Comparison of ENCODE assay signal across 1 cellular context in the genomic region with DNA sequence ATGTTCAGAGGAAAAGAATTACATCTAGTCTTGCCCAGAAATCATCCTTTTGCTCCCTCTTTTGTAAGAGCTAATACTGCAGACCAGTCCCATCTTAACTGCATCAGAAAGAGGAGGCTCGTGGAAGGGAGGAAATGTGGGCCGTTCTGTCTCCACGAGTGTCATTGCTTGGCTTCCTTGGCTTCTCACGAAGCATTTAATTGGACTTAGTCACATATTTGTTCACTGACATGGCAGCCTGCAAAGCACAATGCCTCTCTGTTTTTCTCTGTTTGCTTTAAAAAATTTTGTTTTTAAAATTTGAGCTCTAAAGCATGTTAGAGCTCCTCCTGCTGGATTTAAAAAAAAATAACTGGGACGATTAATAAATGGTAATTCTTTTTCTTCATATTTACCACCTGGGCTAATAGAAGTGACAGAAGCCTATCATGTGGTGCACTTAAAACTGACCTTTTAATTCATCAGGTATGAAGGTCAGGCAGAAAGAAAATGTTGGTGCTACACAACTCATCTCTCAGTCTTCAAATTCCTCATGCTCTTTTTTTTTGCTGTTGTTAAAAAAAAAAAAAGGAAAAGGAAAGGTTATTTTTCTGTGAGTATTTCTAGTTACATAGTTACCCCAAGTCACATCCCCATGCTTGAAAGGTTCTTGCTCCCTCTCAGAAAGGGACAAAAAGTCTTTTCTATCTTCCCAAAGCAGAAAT.
TF ChIP-seq lines count a peak whose summit lies in the region.

No MANE protein-coding gene starts in this region.

TF ChIP-seq in HepG2, 621 proteins besides CTCF, POLR2A, EP300 and RAD21 (continued from another document and continues in another):
- TF ChIP-seq ZFYVE20 (CRISPR knock-in tag; IDR thresholded peaks at IDR 0.05; ENCODE audit: borderline replicate concordance, low read depth) = no peak
- TF ChIP-seq ZNF30 (CRISPR knock-in tag; IDR thresholded peaks at IDR 0.05) = no peak
- TF ChIP-seq GTF2F1 (IDR thresholded peaks at IDR 0.05; ENCODE audit: low read length) = no peak
- TF ChIP-seq ZNF44 (CRISPR knock-in tag; IDR thresholded peaks at IDR 0.05) = no peak
- TF ChIP-seq ETV6 (CRISPR knock-in tag; conservative IDR thresholded peaks at IDR 0.05) = no peak
- TF ChIP-seq, protein P1, sequence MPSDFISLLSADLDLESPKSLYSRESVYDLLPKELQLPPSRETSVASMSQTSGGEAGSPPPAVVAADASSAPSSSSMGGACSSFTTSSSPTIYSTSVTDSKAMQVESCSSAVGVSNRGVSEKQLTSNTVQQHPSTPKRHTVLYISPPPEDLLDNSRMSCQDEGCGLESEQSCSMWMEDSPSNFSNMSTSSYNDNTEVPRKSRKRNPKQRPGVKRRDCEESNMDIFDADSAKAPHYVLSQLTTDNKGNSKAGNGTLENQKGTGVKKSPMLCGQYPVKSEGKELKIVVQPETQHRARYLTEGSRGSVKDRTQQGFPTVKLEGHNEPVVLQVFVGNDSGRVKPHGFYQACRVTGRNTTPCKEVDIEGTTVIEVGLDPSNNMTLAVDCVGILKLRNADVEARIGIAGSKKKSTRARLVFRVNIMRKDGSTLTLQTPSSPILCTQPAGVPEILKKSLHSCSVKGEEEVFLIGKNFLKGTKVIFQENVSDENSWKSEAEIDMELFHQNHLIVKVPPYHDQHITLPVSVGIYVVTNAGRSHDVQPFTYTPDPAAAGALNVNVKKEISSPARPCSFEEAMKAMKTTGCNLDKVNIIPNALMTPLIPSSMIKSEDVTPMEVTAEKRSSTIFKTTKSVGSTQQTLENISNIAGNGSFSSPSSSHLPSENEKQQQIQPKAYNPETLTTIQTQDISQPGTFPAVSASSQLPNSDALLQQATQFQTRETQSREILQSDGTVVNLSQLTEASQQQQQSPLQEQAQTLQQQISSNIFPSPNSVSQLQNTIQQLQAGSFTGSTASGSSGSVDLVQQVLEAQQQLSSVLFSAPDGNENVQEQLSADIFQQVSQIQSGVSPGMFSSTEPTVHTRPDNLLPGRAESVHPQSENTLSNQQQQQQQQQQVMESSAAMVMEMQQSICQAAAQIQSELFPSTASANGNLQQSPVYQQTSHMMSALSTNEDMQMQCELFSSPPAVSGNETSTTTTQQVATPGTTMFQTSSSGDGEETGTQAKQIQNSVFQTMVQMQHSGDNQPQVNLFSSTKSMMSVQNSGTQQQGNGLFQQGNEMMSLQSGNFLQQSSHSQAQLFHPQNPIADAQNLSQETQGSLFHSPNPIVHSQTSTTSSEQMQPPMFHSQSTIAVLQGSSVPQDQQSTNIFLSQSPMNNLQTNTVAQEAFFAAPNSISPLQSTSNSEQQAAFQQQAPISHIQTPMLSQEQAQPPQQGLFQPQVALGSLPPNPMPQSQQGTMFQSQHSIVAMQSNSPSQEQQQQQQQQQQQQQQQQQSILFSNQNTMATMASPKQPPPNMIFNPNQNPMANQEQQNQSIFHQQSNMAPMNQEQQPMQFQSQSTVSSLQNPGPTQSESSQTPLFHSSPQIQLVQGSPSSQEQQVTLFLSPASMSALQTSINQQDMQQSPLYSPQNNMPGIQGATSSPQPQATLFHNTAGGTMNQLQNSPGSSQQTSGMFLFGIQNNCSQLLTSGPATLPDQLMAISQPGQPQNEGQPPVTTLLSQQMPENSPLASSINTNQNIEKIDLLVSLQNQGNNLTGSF (CRISPR knock-in tag; IDR thresholded peaks at IDR 0.05) = no peak
- no peak for TF ChIP-seq SOX6 (IDR thresholded peaks at IDR 0.05)
- peak; percentile 45; the same call in 1 of the 2 replicates for TF ChIP-seq SOX6 (CRISPR knock-in tag; IDR thresholded peaks at IDR 0.05)
- no peak for TF ChIP-seq MYNN (CRISPR knock-in tag; IDR thresholded peaks at IDR 0.05; ENCODE audit: low read depth)
- TF ChIP-seq NR0B2 (CRISPR knock-in tag; IDR thresholded peaks at IDR 0.05) = no peak
- no peak for TF ChIP-seq GLI4 (CRISPR knock-in tag; IDR thresholded peaks at IDR 0.05; ENCODE audit: borderline replicate concordance)
- TF ChIP-seq CHCHD3 (CRISPR knock-in tag; IDR thresholded peaks at IDR 0.05) = no peak
- peak; percentile 17; the same call in 1 of the 2 replicates for TF ChIP-seq MIXL1 (CRISPR knock-in tag; IDR thresholded peaks at IDR 0.05)
- TF ChIP-seq SETDB1 (CRISPR knock-in tag; IDR thresholded peaks at IDR 0.05; ENCODE audit: borderline replicate concordance) = no peak
- no peak for TF ChIP-seq ZNF619 (CRISPR knock-in tag; IDR thresholded peaks at IDR 0.05)
- peak; percentile 69 for TF ChIP-seq ARID5B (CRISPR knock-in tag; IDR thresholded peaks at IDR 0.05)
- TF ChIP-seq TFDP2 (CRISPR knock-in tag; IDR thresholded peaks at IDR 0.05) = no peak
- no peak for TF ChIP-seq ZKSCAN5 (CRISPR knock-in tag; IDR thresholded peaks at IDR 0.05)
- TF ChIP-seq ZNF737 (CRISPR knock-in tag; IDR thresholded peaks at IDR 0.05; ENCODE audit: borderline replicate concordance) = no peak
- TF ChIP-seq CBX1 (IDR thresholded peaks at IDR 0.05; ENCODE audit: low read depth) = no peak
- TF ChIP-seq, protein P2, sequence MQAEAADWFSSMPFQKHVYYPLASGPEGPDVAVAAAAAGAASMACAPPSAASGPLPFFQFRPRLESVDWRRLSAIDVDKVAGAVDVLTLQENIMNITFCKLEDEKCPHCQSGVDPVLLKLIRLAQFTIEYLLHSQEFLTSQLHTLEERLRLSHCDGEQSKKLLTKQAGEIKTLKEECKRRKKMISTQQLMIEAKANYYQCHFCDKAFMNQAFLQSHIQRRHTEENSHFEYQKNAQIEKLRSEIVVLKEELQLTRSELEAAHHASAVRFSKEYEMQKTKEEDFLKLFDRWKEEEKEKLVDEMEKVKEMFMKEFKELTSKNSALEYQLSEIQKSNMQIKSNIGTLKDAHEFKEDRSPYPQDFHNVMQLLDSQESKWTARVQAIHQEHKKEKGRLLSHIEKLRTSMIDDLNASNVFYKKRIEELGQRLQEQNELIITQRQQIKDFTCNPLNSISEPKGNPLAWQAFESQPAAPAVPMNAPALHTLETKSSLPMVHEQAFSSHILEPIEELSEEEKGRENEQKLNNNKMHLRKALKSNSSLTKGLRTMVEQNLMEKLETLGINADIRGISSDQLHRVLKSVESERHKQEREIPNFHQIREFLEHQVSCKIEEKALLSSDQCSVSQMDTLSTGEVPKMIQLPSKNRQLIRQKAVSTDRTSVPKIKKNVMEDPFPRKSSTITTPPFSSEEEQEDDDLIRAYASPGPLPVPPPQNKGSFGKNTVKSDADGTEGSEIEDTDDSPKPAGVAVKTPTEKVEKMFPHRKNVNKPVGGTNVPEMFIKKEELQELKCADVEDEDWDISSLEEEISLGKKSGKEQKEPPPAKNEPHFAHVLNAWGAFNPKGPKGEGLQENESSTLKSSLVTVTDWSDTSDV (CRISPR knock-in tag; IDR thresholded peaks at IDR 0.05) = no peak
- no peak for TF ChIP-seq ZMYM2 (CRISPR knock-in tag; IDR thresholded peaks at IDR 0.05)
- no peak for TF ChIP-seq RFX5 (IDR thresholded peaks at IDR 0.05; ENCODE audit: low read depth, low read length)
- no peak for TF ChIP-seq CREB3 (CRISPR knock-in tag; IDR thresholded peaks at IDR 0.05)
- 0 out of 2 replicates have a peak, but pooled peaks have one; percentile 26 for TF ChIP-seq TARDBP (CRISPR knock-in tag; IDR thresholded peaks at IDR 0.05)
- no peak for TF ChIP-seq PCBP1 (IDR thresholded peaks at IDR 0.05; ENCODE audit: borderline replicate concordance, low read depth, low read length)
- TF ChIP-seq BORCS8-MEF2B (CRISPR knock-in tag; IDR thresholded peaks at IDR 0.05) = no peak
- TF ChIP-seq EED (CRISPR knock-in tag; IDR thresholded peaks at IDR 0.05) = no peak
- TF ChIP-seq ZBTB7A (CRISPR knock-in tag; IDR thresholded peaks at IDR 0.05) = no peak
- TF ChIP-seq, protein P3, sequence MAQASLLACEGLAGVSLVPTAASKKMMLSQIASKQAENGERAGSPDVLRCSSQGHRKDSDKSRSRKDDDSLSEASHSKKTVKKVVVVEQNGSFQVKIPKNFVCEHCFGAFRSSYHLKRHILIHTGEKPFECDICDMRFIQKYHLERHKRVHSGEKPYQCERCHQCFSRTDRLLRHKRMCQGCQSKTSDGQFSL (CRISPR knock-in tag; IDR thresholded peaks at IDR 0.05) = no peak
- TF ChIP-seq SP2 (CRISPR knock-in tag; IDR thresholded peaks at IDR 0.05) = no peak
- TF ChIP-seq FOXA1 (IDR thresholded peaks at IDR 0.05) = no peak
- TF ChIP-seq FOXA1 (CRISPR knock-in tag; IDR thresholded peaks at IDR 0.05) = peak; percentile 43
- TF ChIP-seq ZC3H4 (CRISPR knock-in tag; IDR thresholded peaks at IDR 0.05; ENCODE audit: borderline replicate concordance) = no peak
- no peak for TF ChIP-seq ZNF747 (CRISPR knock-in tag; IDR thresholded peaks at IDR 0.05; ENCODE audit: borderline replicate concordance)
- no peak for TF ChIP-seq ARNT2 (CRISPR knock-in tag; IDR thresholded peaks at IDR 0.05; ENCODE audit: low read depth)
- TF ChIP-seq ESRRA (CRISPR knock-in tag; IDR thresholded peaks at IDR 0.05; ENCODE audit: low read depth) = no peak
- TF ChIP-seq ISL2 (CRISPR knock-in tag; IDR thresholded peaks at IDR 0.05) = no peak
- TF ChIP-seq ZFP82 (CRISPR knock-in tag; IDR thresholded peaks at IDR 0.05; ENCODE audit: borderline replicate concordance) = no peak
- no peak for TF ChIP-seq ZFP36 (IDR thresholded peaks at IDR 0.05; ENCODE audit: borderline replicate concordance, low read depth, low read length, partially characterized antibody)
- no peak for TF ChIP-seq GZF1 (CRISPR knock-in tag; IDR thresholded peaks at IDR 0.05)
- TF ChIP-seq CBX5 (CRISPR knock-in tag; IDR thresholded peaks at IDR 0.05; ENCODE audit: borderline replicate concordance) = no peak
- no peak for TF ChIP-seq ZSCAN25 (CRISPR knock-in tag; IDR thresholded peaks at IDR 0.05)
- no peak for TF ChIP-seq ATRX (CRISPR knock-in tag; IDR thresholded peaks at IDR 0.05; ENCODE audit: borderline replicate concordance)
- no peak for TF ChIP-seq HIVEP1 (CRISPR knock-in tag; IDR thresholded peaks at IDR 0.05)
- TF ChIP-seq AGO1 (IDR thresholded peaks at IDR 0.05; ENCODE audit: low read depth, low read length, poor library complexity, severe bottlenecking) = no peak
- no peak for TF ChIP-seq KLF12 (CRISPR knock-in tag; IDR thresholded peaks at IDR 0.05; ENCODE audit: borderline replicate concordance)
- no peak for TF ChIP-seq ZNF329 (CRISPR knock-in tag; IDR thresholded peaks at IDR 0.05; ENCODE audit: low read depth)
- TF ChIP-seq, protein P4, sequence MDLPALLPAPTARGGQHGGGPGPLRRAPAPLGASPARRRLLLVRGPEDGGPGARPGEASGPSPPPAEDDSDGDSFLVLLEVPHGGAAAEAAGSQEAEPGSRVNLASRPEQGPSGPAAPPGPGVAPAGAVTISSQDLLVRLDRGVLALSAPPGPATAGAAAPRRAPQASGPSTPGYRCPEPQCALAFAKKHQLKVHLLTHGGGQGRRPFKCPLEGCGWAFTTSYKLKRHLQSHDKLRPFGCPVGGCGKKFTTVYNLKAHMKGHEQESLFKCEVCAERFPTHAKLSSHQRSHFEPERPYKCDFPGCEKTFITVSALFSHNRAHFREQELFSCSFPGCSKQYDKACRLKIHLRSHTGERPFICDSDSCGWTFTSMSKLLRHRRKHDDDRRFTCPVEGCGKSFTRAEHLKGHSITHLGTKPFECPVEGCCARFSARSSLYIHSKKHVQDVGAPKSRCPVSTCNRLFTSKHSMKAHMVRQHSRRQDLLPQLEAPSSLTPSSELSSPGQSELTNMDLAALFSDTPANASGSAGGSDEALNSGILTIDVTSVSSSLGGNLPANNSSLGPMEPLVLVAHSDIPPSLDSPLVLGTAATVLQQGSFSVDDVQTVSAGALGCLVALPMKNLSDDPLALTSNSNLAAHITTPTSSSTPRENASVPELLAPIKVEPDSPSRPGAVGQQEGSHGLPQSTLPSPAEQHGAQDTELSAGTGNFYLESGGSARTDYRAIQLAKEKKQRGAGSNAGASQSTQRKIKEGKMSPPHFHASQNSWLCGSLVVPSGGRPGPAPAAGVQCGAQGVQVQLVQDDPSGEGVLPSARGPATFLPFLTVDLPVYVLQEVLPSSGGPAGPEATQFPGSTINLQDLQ (CRISPR knock-in tag; IDR thresholded peaks at IDR 0.05) = no peak
- no peak for TF ChIP-seq NBN (conservative IDR thresholded peaks at IDR 0.05)
